In genomic region chr2:216633616-216634316, GRCh38 we compare ENCODE assay signal across 8 cellular contexts. TPM values are rescaled to one million over a fixed set of nuclear protein-coding genes. Genes with fewer than 3 reads are reported as not detected.
DNase-seq lines count a peak whose midpoint lies in the region; ATAC-seq and TF ChIP-seq lines count a peak whose summit lies in the region.

No MANE protein-coding gene starts in this region.

- H3K27me3 Mint-ChIP-seq in chondrocyte (ENCODE audit: low read depth): no peaks in the 10 kb centered on the region

- DNase-seq in ELF-1 (ENCODE audit: low read depth, low spot score) (peak; percentile 41), NCI-H1694 treated with DMSO at 0.1 percent for 48 hours (lab: John Stamatoyannopoulos, UW) (peak; percentile 14), chondrocyte (ENCODE audit: low spot score) (peak; percentile 91), aorta (peak in 1 of 2 donors; percentile 84), pons (ENCODE audit: low spot score) (no peak), HUDEP-2 (lab: John Stamatoyannopoulos, UW; ENCODE audit: unreplicated experiment in 76 of 76) (no peak)

- peak overlapping the region; percentile 100 for H3K4me3 Mint-ChIP-seq in chondrocyte (ENCODE audit: unreplicated experiment)

- no peaks in the 10 kb centered on the region for H3K9me3 Mint-ChIP-seq in chondrocyte (ENCODE audit: low read depth)

- peak overlapping the region; percentile 91 for H3K27ac Mint-ChIP-seq in chondrocyte (ENCODE audit: unreplicated experiment)

- ATAC-seq in aorta (ENCODE audit: low FRiP score) (peak; percentile 45), HG03095 (IDR thresholded peaks at IDR 0.05; ENCODE audit: unreplicated experiment) (no peak)

- no peaks in the 10 kb centered on the region for H3K9me3 ChIP-seq in mesodermal cell (ENCODE audit: control insufficient read depth, low read length)
- no peaks in the 10 kb centered on the region for H3K9me3 ChIP-seq in aorta (ENCODE audit: control insufficient read depth, low read length)

- H3K36me3 ChIP-seq in mesodermal cell (ENCODE audit: control insufficient read depth, insufficient read depth, low read length) (peaks cover 9% of the 10 kb centered on the region), aorta (ENCODE audit: control insufficient read depth in 1 of 2, insufficient read depth in 2 of 2, low read length in 1 of 2) (no peaks in the 10 kb centered on the region)

- no peaks in the 10 kb centered on the region for H3K27me3 ChIP-seq in aorta (ENCODE audit: control insufficient read depth in 1 of 2, insufficient read depth in 2 of 2, low read length in 1 of 2)

- WGBS in mesodermal cell (ENCODE audit: insufficient coverage in 2 of 2), 2 experiments: 0% methylated on average over 47 to 69 of the region's 70 CpGs
- WGBS in aorta, 2 donors: 0 to 1% methylated on average over 46 to 70 of the region's 70 CpGs

- intact Hi-C loops in aorta (cut with DNase I): loop anchor here in 1 of 2 donors (2.0 kb wide), 1 partner anchor 61 kb away; no protein-coding TSS in a partner anchor

- H3K4me1 ChIP-seq in mesodermal cell (ENCODE audit: control insufficient read depth, insufficient read depth, low read length, poor library complexity, severe bottlenecking) (peaks cover 20% of the 10 kb centered on the region), aorta (ENCODE audit: control insufficient read depth in 1 of 2, insufficient read depth in 2 of 2, low read length in 2 of 2) (no peaks in the 10 kb centered on the region)

- peaks cover 15% of the 10 kb centered on the region for H3K36me3 Mint-ChIP-seq in chondrocyte (ENCODE audit: low read depth)

- no peak for TF ChIP-seq CTCF in chondrocyte (IDR thresholded peaks at IDR 0.05)

- H3K4me1 Mint-ChIP-seq in chondrocyte (ENCODE audit: low read depth): peaks cover 49% of the 10 kb centered on the region

- H3K27ac ChIP-seq in mesodermal cell (ENCODE audit: low read depth, low read length, severe bottlenecking) (no peak overlapping the region), aorta (ENCODE audit: low read depth in 1 of 2, low read length in 2 of 2) (peak overlapping the region; percentile 20 to 83)

- peak overlapping the region; percentile 74 for H3K4me3 ChIP-seq in mesodermal cell (ENCODE audit: extremely low read depth, insufficient read depth, low read length, poor library complexity, severe bottlenecking)
- peak overlapping the region; percentile 96 to 99 for H3K4me3 ChIP-seq in aorta (ENCODE audit: low read length in 2 of 2)

RNA-seq across cellular contexts. Expression of gene IGFBP2, which starts 0.5 kb away (rescaled TPM):
- total RNA-seq in chondrocyte (1,045 to 1,857 TPM (median 1,848 TPM) in 3 replicates), aorta (100 to 1,000 TPM; 657 to 663 TPM)
- polyA plus RNA-seq in mesodermal cell (2013, experiment 1 of 2): 576 TPM
- 441 TPM for polyA plus RNA-seq in mesodermal cell (2013, experiment 2 of 2)
- polyA plus RNA-seq in aorta: 1,000 to 10,000 TPM in 1 of 2 donors, 100 to 1,000 TPM in 1; 869 to 1,436 TPM

Comparison
In these comparisons a context has a peak if more than half of its experiments do, and no peak if none do; other contexts are left out.
1. DNase-seq: peak in ELF-1 (single experiment), NCI-H1694 treated with DMSO at 0.1 percent for 48 hours (single experiment) and chondrocyte (single experiment); none in pons (single experiment) and HUDEP-2 (0 of 76).